Comparison of ENCODE assay signal across 12 cellular contexts in the genomic region with DNA sequence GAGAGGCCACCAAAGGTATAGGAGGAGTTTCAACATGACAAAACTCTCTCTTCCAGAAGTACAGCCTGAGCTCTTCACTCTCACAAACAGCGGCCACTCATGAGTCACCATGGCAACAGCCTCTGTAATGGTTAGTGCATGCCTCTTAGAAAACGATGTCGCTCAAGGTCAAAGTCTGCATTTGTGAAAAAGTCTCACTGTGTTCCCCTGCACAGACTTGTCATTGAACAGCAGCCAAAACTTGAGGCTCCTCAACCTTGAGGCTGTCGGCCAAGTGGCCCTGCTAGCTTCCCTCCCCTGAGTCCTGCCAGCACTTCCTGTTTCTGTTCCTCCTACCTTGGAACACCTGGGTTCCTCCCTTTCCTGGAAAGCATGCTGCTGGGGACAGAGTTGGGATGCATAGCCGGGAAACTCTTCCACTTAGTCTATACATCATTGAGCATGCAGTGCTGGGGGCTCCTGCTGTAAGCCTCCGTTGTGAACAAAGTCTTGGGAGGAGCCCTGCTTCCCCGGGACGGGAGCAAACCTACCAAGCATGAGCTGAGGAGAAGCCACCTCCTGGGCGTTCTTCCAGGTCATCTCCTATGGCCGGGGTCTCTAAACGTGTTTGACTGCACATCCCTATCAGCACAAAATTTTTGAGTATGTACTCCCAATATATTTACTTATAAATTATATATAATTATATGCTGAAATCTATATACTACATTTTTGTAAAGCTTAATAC.
A peak's percentile ranks its signal among the peaks of the same experiment; 100 is the strongest.
DNase-seq lines count a peak whose midpoint lies in the region; ATAC-seq, FAIRE-seq and TF ChIP-seq lines count a peak whose summit lies in the region.
"Had no signal": no experiment of that assay in that cellular context is flagged by ENCODE, and none has a peak within 500 bp of the region (broad histone marks: within the 10 kb centered on the region; RNA-seq: fewer than 3 reads in every experiment).

No MANE protein-coding gene starts in this region.

- no peak overlapping the region for H3K56ac ChIP-seq in H1 (replicated peaks; ENCODE audit: insufficient read length, low read depth, low read length)

- no peak overlapping the region for H4K91ac ChIP-seq in H1 (replicated peaks; ENCODE audit: insufficient read length, low read length)

- H3K23me2 ChIP-seq in H1 (ENCODE audit: low read depth, low read length) = no peaks in the 10 kb centered on the region

- H3K9me3 ChIP-seq in H1 (ENCODE audit: insufficient read depth in 2 of 2, low read depth in 1 of 2, low read length in 1 of 2) = no peaks in the 10 kb centered on the region
- no peaks in the 10 kb centered on the region for H3K9me3 ChIP-seq in parathyroid adenoma (ENCODE audit: control insufficient read depth, low read length)
- H3K9me3 ChIP-seq: neutrophil, vagina had no signal

- no peak overlapping the region for H3K23ac ChIP-seq in H1 (ENCODE audit: insufficient read length)

- no peak for TF ChIP-seq EP300 in H1 (IDR thresholded peaks at IDR 0.05; ENCODE audit: borderline replicate concordance in 1 of 2, low read depth in 2 of 2, low read length in 2 of 2)

- no peak overlapping the region for H2AK5ac ChIP-seq in H1 (ENCODE audit: low read depth, low read length)

- H3K27me3 ChIP-seq in H1 (replicated peaks in 1 of 4; ENCODE audit: control insufficient read depth in 3 of 4, extremely low read depth in 1 of 4, insufficient read depth in 3 of 4, low read length in 3 of 4) (no peaks in the 10 kb centered on the region), parathyroid adenoma (ENCODE audit: control insufficient read depth, insufficient read depth, low read length) (no peaks in the 10 kb centered on the region)
- H3K27me3 ChIP-seq: neutrophil, vagina had no signal

- H3K4ac ChIP-seq in H1 (replicated peaks; ENCODE audit: insufficient read length, low read depth, low read length) = peak overlapping the region; percentile 5

- POLR2A ChIA-PET in H1 (lab: Charles Lee; ENCODE audit: partially characterized antibody) = no interaction called here

- H3K14ac ChIP-seq in H1 (ENCODE audit: insufficient read length) = no peak overlapping the region

- H3K18ac ChIP-seq in H1 (ENCODE audit: extremely low read depth, low read length) = no peak overlapping the region

- CTCF ChIA-PET in H1 (lab: Charles Lee; ENCODE audit: partially characterized antibody) = interaction anchor here (1.0 to 3.3 kb wide), 3 partner anchors 8 to 98 kb away, joined by 3 to 10 read pairs (median 3); no protein-coding TSS in a partner anchor

- TF ChIP-seq RAD21 in H1 (IDR thresholded peaks at IDR 0.05 in 1 of 2, conservative IDR thresholded peaks at IDR 0.05 in 1 of 2; ENCODE audit: low read depth in 2 of 2, low read length in 2 of 2) = no peak

- H3K4me3 ChIP-seq in H1 (ENCODE audit: extremely low read depth in 1 of 4, insufficient read depth in 2 of 4, low read depth in 3 of 4, low read length in 4 of 4) (no peak overlapping the region), parathyroid adenoma (ENCODE audit: low read depth, low read length) (no peak overlapping the region)
- H3K4me3 ChIP-seq: PC-9, vagina had no signal

- H2BK12ac ChIP-seq in H1 (ENCODE audit: low read depth, low read length) = peak overlapping the region; percentile 14; the same call in 1 of the 2 replicates

- H3K36me3 ChIP-seq in H1 (ENCODE audit: control insufficient read depth in 2 of 4, insufficient read depth in 4 of 4, low read length in 3 of 4) (no peaks in the 10 kb centered on the region), parathyroid adenoma (ENCODE audit: control insufficient read depth, insufficient read depth, low read length) (no peaks in the 10 kb centered on the region)
- H3K36me3 ChIP-seq: neutrophil, vagina had no signal

- H2BK20ac ChIP-seq in H1 (ENCODE audit: low read length) = 0 out of 2 replicates have a peak overlapping the region, but pooled peaks have one; percentile 72

- peak overlapping the region; percentile 56; the same call in 1 of the 2 replicates for H2AFZ ChIP-seq in H1 (ENCODE audit: low read length)
- H2AFZ ChIP-seq in parathyroid adenoma = peak overlapping the region; percentile 50
- H2AFZ ChIP-seq: PC-9 had no signal

- ATAC-seq in GM18498 (IDR thresholded peaks at IDR 0.05; ENCODE audit: unreplicated experiment) = no peak
- ATAC-seq in omental fat pad (ENCODE audit: low FRiP score) = no peak

- H3K4me2 ChIP-seq in H1 (ENCODE audit: insufficient read depth in 1 of 2, low read depth in 2 of 2, low read length in 2 of 2) = no peak overlapping the region
- no peak overlapping the region for H3K4me2 ChIP-seq in parathyroid adenoma (ENCODE audit: low read length)
- H3K4me2 ChIP-seq: PC-9 had no signal

- no peak overlapping the region for H2BK15ac ChIP-seq in H1 (ENCODE audit: low read length)

- TF ChIP-seq POLR2A in H1 (IDR thresholded peaks at IDR 0.05; ENCODE audit: control extremely low read depth in 1 of 2, low read depth in 2 of 2, low read length in 2 of 2) (no peak), H54 (IDR thresholded peaks at IDR 0.05; ENCODE audit: low read depth, low read length) (no peak)

- H3K9ac ChIP-seq in H1 (replicated peaks in 1 of 4; ENCODE audit: extremely low read depth in 1 of 4, low read depth in 3 of 4, low read length in 3 of 4) (no peak overlapping the region), parathyroid adenoma (no peak overlapping the region)

- no peak for FAIRE-seq in H1 (lab: Jason Lieb, UNC)
- no peak for FAIRE-seq in H54 (lab: Jason Lieb, UNC)

- no peak overlapping the region for H2BK5ac ChIP-seq in H1 (ENCODE audit: low read depth, low read length)

- no peak overlapping the region for H3K27ac ChIP-seq in H1 (ENCODE audit: low read depth, low read length)
- H3K27ac ChIP-seq in parathyroid adenoma = no peak overlapping the region
- H3K27ac ChIP-seq: neutrophil, PC-9, vagina had no signal

- no peak for TF ChIP-seq CTCF in H1 (IDR thresholded peaks at IDR 0.05; ENCODE audit: control extremely low read depth in 1 of 3, insufficient read depth in 1 of 3, low read depth in 1 of 3, low read length in 3 of 3)
- no peak for TF ChIP-seq CTCF in parathyroid adenoma (IDR thresholded peaks at IDR 0.05)
- no peak for TF ChIP-seq CTCF in omental fat pad (IDR thresholded peaks at IDR 0.05)

- 88% methylated on average over 11 of the region's 11 CpGs; no CpG with 5 or more reads in 1 of the 2 experiments for whole genome bisulfite sequencing in H1 (ENCODE audit: extremely low coverage in 1 of 2, insufficient coverage in 1 of 2, insufficient read length in 1 of 2, insufficient replicate concordance in 2 of 2, low coverage in 1 of 2, low lambda C conversion rate in 2 of 2, missing lambda C conversion rate in 1 of 2), 2 experiments

- no peaks in the 10 kb centered on the region for H4K20me1 ChIP-seq in H1 (replicated peaks in 1 of 2; ENCODE audit: control insufficient read depth in 1 of 2, insufficient read depth in 2 of 2, low read length in 2 of 2)

- H3K79me2 ChIP-seq in H1 (ENCODE audit: control insufficient read depth in 1 of 2, insufficient read depth in 2 of 2, low read length in 2 of 2) = no peaks in the 10 kb centered on the region
- no peaks in the 10 kb centered on the region for H3K79me2 ChIP-seq in parathyroid adenoma

- no peak overlapping the region for H4K5ac ChIP-seq in H1 (ENCODE audit: insufficient read length, low read depth, low read length)

- no peaks in the 10 kb centered on the region for H3K79me1 ChIP-seq in H1 (ENCODE audit: low read depth, low read length)

- H3K4me1 ChIP-seq in H1 (replicated peaks in 1 of 4; ENCODE audit: control insufficient read depth in 3 of 4, insufficient read depth in 4 of 4, low read length in 3 of 4) (no peaks in the 10 kb centered on the region), parathyroid adenoma (no peaks in the 10 kb centered on the region)
- H3K4me1 ChIP-seq: vagina had no signal

- no peak overlapping the region for H2BK120ac ChIP-seq in H1 (replicated peaks; ENCODE audit: low read depth, low read length)

- DNase-seq in HPDE6-E6E7 (ENCODE audit: extremely low spot score) (peak; percentile 27), NCI-H2171 treated with DMSO at 0.1 percent for 48 hours (lab: John Stamatoyannopoulos, UW) (peak; percentile 47), H1 (ENCODE audit: low read depth in 1 of 2, low spot score in 2 of 2) (no peak), GOT3 (lab: John Stamatoyannopoulos, UW) (no peak), H54 (ENCODE audit: insufficient read length, low spot score) (no peak), omental fat pad (ENCODE audit: low spot score) (no peak)
- DNase-seq: caudate nucleus had no signal

- peak overlapping the region; percentile 35; the same call in 1 of the 2 replicates for H4K8ac ChIP-seq in H1 (ENCODE audit: extremely low read depth, insufficient read depth, low read length)

TF ChIP-seq in H1, 55 proteins besides CTCF, POLR2A, EP300 and RAD21 (continues in another document):
- TF ChIP-seq MAFK (IDR thresholded peaks at IDR 0.05; ENCODE audit: low read depth, low read length) = no peak
- TF ChIP-seq NANOG (IDR thresholded peaks at IDR 0.05; ENCODE audit: insufficient read depth, low read depth, low read length, poor library complexity, severe bottlenecking) = no peak
- no peak for TF ChIP-seq GABPA (IDR thresholded peaks at IDR 0.05; ENCODE audit: borderline replicate concordance, insufficient read depth, low read length)
- no peak for TF ChIP-seq JUN (IDR thresholded peaks at IDR 0.05; ENCODE audit: low read depth, low read length)

Comparison
In these comparisons a context has a peak if more than half of its experiments do, and no peak if none do; other contexts are left out.
1. DNase-seq: peak in HPDE6-E6E7 (single experiment) and NCI-H2171 treated with DMSO at 0.1 percent for 48 hours (single experiment); none in H1 (0 of 2), GOT3 (single experiment), H54 (single experiment) and omental fat pad (single experiment).